In genomic region chr16:84929421-84930297, GRCh38 we compare ENCODE assay signal across 10 cellular contexts.
DNase-seq lines count a peak whose midpoint lies in the region; ATAC-seq lines count a peak whose summit lies in the region.
"Had no signal": no experiment of that assay in that cellular context is flagged by ENCODE, and none has a peak within 500 bp of the region (broad histone marks: within the 10 kb centered on the region; RNA-seq: fewer than 3 reads in every experiment).

No MANE protein-coding gene starts in this region.

- intact Hi-C loops in activated T-helper 2 cell treated with anti-CD3 and anti-CD28 coated beads, Interferon-gamma antibody, Interleukin-2, Interleukin-4, amounts not matched to agents 10 μg/mL and 5 μg/mL and 100 μg/mL, durations not matched to agents 14 hours and 24 hours and 36 hours (cut with micrococcal nuclease): no loop called here
- intact Hi-C loops in left ventricle myocardium superior (cut with micrococcal nuclease): no loop called here

- peak; percentile 54 for DNase-seq in DMS 273 (lab: John Stamatoyannopoulos, UW; ENCODE audit: unreplicated experiment)
- DNase-seq in DMS 273 treated with DMSO at 0.1 percent for 48 hours (lab: John Stamatoyannopoulos, UW): no peak
- DNase-seq in activated T-helper 2 cell treated with anti-CD3 and anti-CD28 coated beads, Interferon-gamma antibody, Interleukin-2, Interleukin-4, amounts not matched to agents 10 μg/mL and 5 μg/mL and 100 μg/mL, durations not matched to agents 14 hours and 24 hours and 36 hours (ENCODE audit: low spot score): no peak
- DNase-seq in left ventricle myocardium superior: peak; percentile 75
- no peak for DNase-seq in stimulated activated effector memory CD8-positive, alpha-beta T cell treated with anti-CD3 and anti-CD28 coated beads, Interleukin-12 subunit alpha, Interleukin-12 subunit beta, amount 100 ng/mL, for 72 hours (ENCODE audit: low spot score in 2 of 2)
- DNase-seq in AML-193 (lab: John Stamatoyannopoulos, UW): no peak
- DNase-seq: NCI-H2081 had no signal

- no peak overlapping the region for H3K4me3 Mint-ChIP-seq in activated T-helper 2 cell treated with anti-CD3 and anti-CD28 coated beads, Interferon-gamma antibody, Interleukin-2, Interleukin-4, amounts not matched to agents 10 μg/mL and 5 μg/mL and 100 μg/mL, durations not matched to agents 14 hours and 24 hours and 36 hours (ENCODE audit: low read depth)
- no peak overlapping the region for H3K4me3 Mint-ChIP-seq in stimulated activated effector memory CD8-positive, alpha-beta T cell treated with anti-CD3 and anti-CD28 coated beads, Interleukin-12 subunit alpha, Interleukin-12 subunit beta, amount 100 ng/mL, for 72 hours

- no peaks in the 10 kb centered on the region for H3K27me3 Mint-ChIP-seq in activated T-helper 2 cell treated with anti-CD3 and anti-CD28 coated beads, Interferon-gamma antibody, Interleukin-2, Interleukin-4, amounts not matched to agents 10 μg/mL and 5 μg/mL and 100 μg/mL, durations not matched to agents 14 hours and 24 hours and 36 hours (ENCODE audit: low read depth)

- H3K27ac Mint-ChIP-seq in activated T-helper 2 cell treated with anti-CD3 and anti-CD28 coated beads, Interferon-gamma antibody, Interleukin-2, Interleukin-4, amounts not matched to agents 10 μg/mL and 5 μg/mL and 100 μg/mL, durations not matched to agents 14 hours and 24 hours and 36 hours: peak overlapping the region; percentile 62
- H3K27ac Mint-ChIP-seq in stimulated activated effector memory CD8-positive, alpha-beta T cell treated with anti-CD3 and anti-CD28 coated beads, Interleukin-12 subunit alpha, Interleukin-12 subunit beta, amount 100 ng/mL, for 72 hours: peak overlapping the region; percentile 91

- ATAC-seq in left ventricle myocardium superior: peak; percentile 4
- ATAC-seq in stimulated activated effector memory CD8-positive, alpha-beta T cell treated with anti-CD3 and anti-CD28 coated beads, Interleukin-12 subunit alpha, Interleukin-12 subunit beta, amount 100 ng/mL, for 72 hours: peak; percentile 22
- no peak for ATAC-seq in GM21447 (IDR thresholded peaks at IDR 0.05; ENCODE audit: unreplicated experiment)
- no peak for ATAC-seq in HG02798 (IDR thresholded peaks at IDR 0.05; ENCODE audit: poor library complexity, unreplicated experiment)
- ATAC-seq: left lobe of liver had no signal

- H3K9me3 Mint-ChIP-seq in activated T-helper 2 cell treated with anti-CD3 and anti-CD28 coated beads, Interferon-gamma antibody, Interleukin-2, Interleukin-4, amounts not matched to agents 10 μg/mL and 5 μg/mL and 100 μg/mL, durations not matched to agents 14 hours and 24 hours and 36 hours: no peaks in the 10 kb centered on the region
- no peaks in the 10 kb centered on the region for H3K9me3 Mint-ChIP-seq in stimulated activated effector memory CD8-positive, alpha-beta T cell treated with anti-CD3 and anti-CD28 coated beads, Interleukin-12 subunit alpha, Interleukin-12 subunit beta, amount 100 ng/mL, for 72 hours

- no peaks in the 10 kb centered on the region for H3K36me3 Mint-ChIP-seq in activated T-helper 2 cell treated with anti-CD3 and anti-CD28 coated beads, Interferon-gamma antibody, Interleukin-2, Interleukin-4, amounts not matched to agents 10 μg/mL and 5 μg/mL and 100 μg/mL, durations not matched to agents 14 hours and 24 hours and 36 hours (ENCODE audit: low read depth)
- peaks cover 32% of the 10 kb centered on the region for H3K36me3 Mint-ChIP-seq in stimulated activated effector memory CD8-positive, alpha-beta T cell treated with anti-CD3 and anti-CD28 coated beads, Interleukin-12 subunit alpha, Interleukin-12 subunit beta, amount 100 ng/mL, for 72 hours

- H3K4me1 Mint-ChIP-seq in activated T-helper 2 cell treated with anti-CD3 and anti-CD28 coated beads, Interferon-gamma antibody, Interleukin-2, Interleukin-4, amounts not matched to agents 10 μg/mL and 5 μg/mL and 100 μg/mL, durations not matched to agents 14 hours and 24 hours and 36 hours (ENCODE audit: low read depth): no peaks in the 10 kb centered on the region
- peaks cover 21% of the 10 kb centered on the region for H3K4me1 Mint-ChIP-seq in stimulated activated effector memory CD8-positive, alpha-beta T cell treated with anti-CD3 and anti-CD28 coated beads, Interleukin-12 subunit alpha, Interleukin-12 subunit beta, amount 100 ng/mL, for 72 hours

Comparison
In these comparisons a context has a peak if more than half of its experiments do, and no peak if none do; other contexts are left out.
1. DNase-seq: peak in DMS 273 (single experiment) and left ventricle myocardium superior (single experiment); none in DMS 273 treated with DMSO at 0.1 percent for 48 hours (single experiment), activated T-helper 2 cell treated with anti-CD3 and anti-CD28 coated beads, Interferon-gamma antibody, Interleukin-2, Interleukin-4, amounts not matched to agents 10 μg/mL and 5 μg/mL and 100 μg/mL, durations not matched to agents 14 hours and 24 hours and 36 hours (single experiment), stimulated activated effector memory CD8-positive, alpha-beta T cell treated with anti-CD3 and anti-CD28 coated beads, Interleukin-12 subunit alpha, Interleukin-12 subunit beta, amount 100 ng/mL, for 72 hours (0 of 2) and AML-193 (0 of 2).
2. ATAC-seq: peak in left ventricle myocardium superior (single experiment) and stimulated activated effector memory CD8-positive, alpha-beta T cell treated with anti-CD3 and anti-CD28 coated beads, Interleukin-12 subunit alpha, Interleukin-12 subunit beta, amount 100 ng/mL, for 72 hours (single experiment); none in GM21447 (single experiment) and HG02798 (single experiment).